In the genomic region with DNA sequence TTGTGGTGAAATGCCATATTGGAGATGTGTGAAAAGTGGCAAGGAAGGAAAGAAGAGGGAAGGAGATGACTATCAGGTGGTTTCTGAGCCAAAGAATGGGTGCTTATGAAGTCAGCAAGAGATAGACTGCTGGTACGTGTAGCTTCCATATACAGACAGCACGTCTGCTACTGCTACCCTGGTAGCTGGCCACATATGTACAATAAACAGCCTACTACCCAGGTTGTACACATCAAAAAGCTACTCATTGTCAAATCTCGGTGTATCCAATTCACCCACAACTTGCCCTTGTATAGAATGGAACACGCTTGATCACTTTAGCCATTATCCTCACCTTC, we compare ENCODE assay signal across 1 cellular context.
TF ChIP-seq lines count a peak whose summit lies in the region.

No MANE protein-coding gene starts in this region.

TF ChIP-seq in H1, 55 proteins besides CTCF, POLR2A, EP300 and RAD21 (continued from another document):
- TF ChIP-seq, protein P1, sequence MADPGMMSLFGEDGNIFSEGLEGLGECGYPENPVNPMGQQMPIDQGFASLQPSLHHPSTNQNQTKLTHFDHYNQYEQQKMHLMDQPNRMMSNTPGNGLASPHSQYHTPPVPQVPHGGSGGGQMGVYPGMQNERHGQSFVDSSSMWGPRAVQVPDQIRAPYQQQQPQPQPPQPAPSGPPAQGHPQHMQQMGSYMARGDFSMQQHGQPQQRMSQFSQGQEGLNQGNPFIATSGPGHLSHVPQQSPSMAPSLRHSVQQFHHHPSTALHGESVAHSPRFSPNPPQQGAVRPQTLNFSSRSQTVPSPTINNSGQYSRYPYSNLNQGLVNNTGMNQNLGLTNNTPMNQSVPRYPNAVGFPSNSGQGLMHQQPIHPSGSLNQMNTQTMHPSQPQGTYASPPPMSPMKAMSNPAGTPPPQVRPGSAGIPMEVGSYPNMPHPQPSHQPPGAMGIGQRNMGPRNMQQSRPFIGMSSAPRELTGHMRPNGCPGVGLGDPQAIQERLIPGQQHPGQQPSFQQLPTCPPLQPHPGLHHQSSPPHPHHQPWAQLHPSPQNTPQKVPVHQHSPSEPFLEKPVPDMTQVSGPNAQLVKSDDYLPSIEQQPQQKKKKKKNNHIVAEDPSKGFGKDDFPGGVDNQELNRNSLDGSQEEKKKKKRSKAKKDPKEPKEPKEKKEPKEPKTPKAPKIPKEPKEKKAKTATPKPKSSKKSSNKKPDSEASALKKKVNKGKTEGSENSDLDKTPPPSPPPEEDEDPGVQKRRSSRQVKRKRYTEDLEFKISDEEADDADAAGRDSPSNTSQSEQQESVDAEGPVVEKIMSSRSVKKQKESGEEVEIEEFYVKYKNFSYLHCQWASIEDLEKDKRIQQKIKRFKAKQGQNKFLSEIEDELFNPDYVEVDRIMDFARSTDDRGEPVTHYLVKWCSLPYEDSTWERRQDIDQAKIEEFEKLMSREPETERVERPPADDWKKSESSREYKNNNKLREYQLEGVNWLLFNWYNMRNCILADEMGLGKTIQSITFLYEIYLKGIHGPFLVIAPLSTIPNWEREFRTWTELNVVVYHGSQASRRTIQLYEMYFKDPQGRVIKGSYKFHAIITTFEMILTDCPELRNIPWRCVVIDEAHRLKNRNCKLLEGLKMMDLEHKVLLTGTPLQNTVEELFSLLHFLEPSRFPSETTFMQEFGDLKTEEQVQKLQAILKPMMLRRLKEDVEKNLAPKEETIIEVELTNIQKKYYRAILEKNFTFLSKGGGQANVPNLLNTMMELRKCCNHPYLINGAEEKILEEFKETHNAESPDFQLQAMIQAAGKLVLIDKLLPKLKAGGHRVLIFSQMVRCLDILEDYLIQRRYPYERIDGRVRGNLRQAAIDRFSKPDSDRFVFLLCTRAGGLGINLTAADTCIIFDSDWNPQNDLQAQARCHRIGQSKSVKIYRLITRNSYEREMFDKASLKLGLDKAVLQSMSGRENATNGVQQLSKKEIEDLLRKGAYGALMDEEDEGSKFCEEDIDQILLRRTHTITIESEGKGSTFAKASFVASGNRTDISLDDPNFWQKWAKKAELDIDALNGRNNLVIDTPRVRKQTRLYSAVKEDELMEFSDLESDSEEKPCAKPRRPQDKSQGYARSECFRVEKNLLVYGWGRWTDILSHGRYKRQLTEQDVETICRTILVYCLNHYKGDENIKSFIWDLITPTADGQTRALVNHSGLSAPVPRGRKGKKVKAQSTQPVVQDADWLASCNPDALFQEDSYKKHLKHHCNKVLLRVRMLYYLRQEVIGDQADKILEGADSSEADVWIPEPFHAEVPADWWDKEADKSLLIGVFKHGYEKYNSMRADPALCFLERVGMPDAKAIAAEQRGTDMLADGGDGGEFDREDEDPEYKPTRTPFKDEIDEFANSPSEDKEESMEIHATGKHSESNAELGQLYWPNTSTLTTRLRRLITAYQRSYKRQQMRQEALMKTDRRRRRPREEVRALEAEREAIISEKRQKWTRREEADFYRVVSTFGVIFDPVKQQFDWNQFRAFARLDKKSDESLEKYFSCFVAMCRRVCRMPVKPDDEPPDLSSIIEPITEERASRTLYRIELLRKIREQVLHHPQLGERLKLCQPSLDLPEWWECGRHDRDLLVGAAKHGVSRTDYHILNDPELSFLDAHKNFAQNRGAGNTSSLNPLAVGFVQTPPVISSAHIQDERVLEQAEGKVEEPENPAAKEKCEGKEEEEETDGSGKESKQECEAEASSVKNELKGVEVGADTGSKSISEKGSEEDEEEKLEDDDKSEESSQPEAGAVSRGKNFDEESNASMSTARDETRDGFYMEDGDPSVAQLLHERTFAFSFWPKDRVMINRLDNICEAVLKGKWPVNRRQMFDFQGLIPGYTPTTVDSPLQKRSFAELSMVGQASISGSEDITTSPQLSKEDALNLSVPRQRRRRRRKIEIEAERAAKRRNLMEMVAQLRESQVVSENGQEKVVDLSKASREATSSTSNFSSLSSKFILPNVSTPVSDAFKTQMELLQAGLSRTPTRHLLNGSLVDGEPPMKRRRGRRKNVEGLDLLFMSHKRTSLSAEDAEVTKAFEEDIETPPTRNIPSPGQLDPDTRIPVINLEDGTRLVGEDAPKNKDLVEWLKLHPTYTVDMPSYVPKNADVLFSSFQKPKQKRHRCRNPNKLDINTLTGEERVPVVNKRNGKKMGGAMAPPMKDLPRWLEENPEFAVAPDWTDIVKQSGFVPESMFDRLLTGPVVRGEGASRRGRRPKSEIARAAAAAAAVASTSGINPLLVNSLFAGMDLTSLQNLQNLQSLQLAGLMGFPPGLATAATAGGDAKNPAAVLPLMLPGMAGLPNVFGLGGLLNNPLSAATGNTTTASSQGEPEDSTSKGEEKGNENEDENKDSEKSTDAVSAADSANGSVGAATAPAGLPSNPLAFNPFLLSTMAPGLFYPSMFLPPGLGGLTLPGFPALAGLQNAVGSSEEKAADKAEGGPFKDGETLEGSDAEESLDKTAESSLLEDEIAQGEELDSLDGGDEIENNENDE (IDR thresholded peaks at IDR 0.05; ENCODE audit: insufficient replicate concordance, low read length) = no peak
